ENCODE assay signal across 8 cellular contexts in genomic region chr15:61871926-61872522, GRCh38.
DNase-seq lines count a peak whose midpoint lies in the region; ATAC-seq and TF ChIP-seq lines count a peak whose summit lies in the region.

No MANE protein-coding gene starts in this region.

- H3K36me3 ChIP-seq in GM23248 (ENCODE audit: low read depth) (peaks cover 24% of the 10 kb centered on the region), Panc1 (ENCODE audit: control insufficient read depth, insufficient read depth, low read length) (peaks cover 4% of the 10 kb centered on the region; the same call in 1 of the 2 replicates), tibial artery (peaks cover 37 to 60% (median 38%) of the 10 kb centered on the region in 3 donors)

- H2AFZ ChIP-seq in GM23248, result no peak overlapping the region

- peak; percentile 32 for DNase-seq in ACHN
- peak; percentile 48 for DNase-seq in GM23248
- DNase-seq in Panc1 (ENCODE audit: low read depth, low spot score), result no peak
- peak; percentile 43 for DNase-seq in fibroblast of peridontal ligament (ENCODE audit: extremely low read depth)
- DNase-seq in tibial artery, result no peak
- no peak for DNase-seq in stimulated activated CD4-positive, alpha-beta T cell treated with anti-CD3 and anti-CD28 coated beads, Interleukin-4, amount 100 ng/mL, for 1 hour
- DNase-seq in activated CD4-positive, alpha-beta memory T cell treated with anti-CD3 and anti-CD28 coated beads, Interleukin-2, amount 10 ng/mL, durations not matched to agents 7 days and 5 days, result no peak

- no peak overlapping the region for H3K9ac ChIP-seq in GM23248

- H3K9me2 ChIP-seq in GM23248 (ENCODE audit: insufficient read depth), result no peaks in the 10 kb centered on the region

- no peak overlapping the region for H3K4me2 ChIP-seq in GM23248 (ENCODE audit: unreplicated experiment)

- no peaks in the 10 kb centered on the region for H4K20me1 ChIP-seq in GM23248 (ENCODE audit: insufficient read depth)

- no peaks in the 10 kb centered on the region for H3F3A ChIP-seq in GM23248 (ENCODE audit: insufficient read depth)

- H3K27ac ChIP-seq in GM23248, result no peak overlapping the region
- H3K27ac ChIP-seq in Panc1 (ENCODE audit: low read length), result no peak overlapping the region
- no peak overlapping the region for H3K27ac ChIP-seq in tibial artery

- BruUV-seq in Panc1 (replicated peaks; lab: Mats Ljungman, UMichigan), result no TSS peak

- H3K9me3 ChIP-seq in GM23248 (ENCODE audit: low read depth), result no peaks in the 10 kb centered on the region
- H3K9me3 ChIP-seq in Panc1 (ENCODE audit: control insufficient read depth, insufficient read depth, low read depth, low read length), result no peaks in the 10 kb centered on the region
- no peaks in the 10 kb centered on the region for H3K9me3 ChIP-seq in tibial artery

- H3K36me3 Mint-ChIP-seq in activated T-helper 17 cell treated with anti-CD3 and anti-CD28 coated beads, Interleukin-2, amount 50 U/mL, for 72 hours (ENCODE audit: low read depth), result peaks cover 86% of the 10 kb centered on the region
- peaks cover 33% of the 10 kb centered on the region for H3K36me3 Mint-ChIP-seq in activated CD4-positive, alpha-beta memory T cell treated with anti-CD3 and anti-CD28 coated beads, Interleukin-2, amount 10 ng/mL, durations not matched to agents 7 days and 5 days (ENCODE audit: low read depth)

- H3K4me3 ChIP-seq in GM23248, result no peak overlapping the region
- no peak overlapping the region for H3K4me3 ChIP-seq in Panc1 (ENCODE audit: low read depth in 2 of 2, low read length in 2 of 2)
- H3K4me3 ChIP-seq in tibial artery, result no peak overlapping the region

- in situ Hi-C loops in ACHN (cut with HindIII; ENCODE audit: low pct_ligation_motif_present, low pct_unique_long_range_greater_than_20kb, low sequenced_read_pairs), result no loop called here
- in situ Hi-C loops in GM23248 (cut with MboI), result no loop called here
- in situ Hi-C loops in Panc1 (cut with HindIII; ENCODE audit: low pct_unique_long_range_greater_than_20kb, low sequenced_read_pairs), result no loop called here

- H3K4me3 Mint-ChIP-seq in activated T-helper 17 cell treated with anti-CD3 and anti-CD28 coated beads, Interleukin-2, amount 50 U/mL, for 72 hours, result no peak overlapping the region
- H3K4me3 Mint-ChIP-seq in activated CD4-positive, alpha-beta memory T cell treated with anti-CD3 and anti-CD28 coated beads, Interleukin-2, amount 10 ng/mL, durations not matched to agents 7 days and 5 days, result no peak overlapping the region

- no peak overlapping the region for H3K27ac Mint-ChIP-seq in activated T-helper 17 cell treated with anti-CD3 and anti-CD28 coated beads, Interleukin-2, amount 50 U/mL, for 72 hours
- H3K27ac Mint-ChIP-seq in activated CD4-positive, alpha-beta memory T cell treated with anti-CD3 and anti-CD28 coated beads, Interleukin-2, amount 10 ng/mL, durations not matched to agents 7 days and 5 days, result no peak overlapping the region

- H3K4me1 ChIP-seq in GM23248 (ENCODE audit: insufficient read depth) (no peaks in the 10 kb centered on the region), Panc1 (ENCODE audit: control insufficient read depth, insufficient read depth, low read length) (no peaks in the 10 kb centered on the region), tibial artery (no peaks in the 10 kb centered on the region)

- peaks cover 6% of the 10 kb centered on the region for H3K4me1 Mint-ChIP-seq in activated T-helper 17 cell treated with anti-CD3 and anti-CD28 coated beads, Interleukin-2, amount 50 U/mL, for 72 hours
- H3K4me1 Mint-ChIP-seq in activated CD4-positive, alpha-beta memory T cell treated with anti-CD3 and anti-CD28 coated beads, Interleukin-2, amount 10 ng/mL, durations not matched to agents 7 days and 5 days, result no peaks in the 10 kb centered on the region

- CTCF ChIA-PET in Panc1 (lab: Charles Lee), result no interaction called here
- CTCF ChIA-PET in activated CD4-positive, alpha-beta memory T cell treated with anti-CD3 and anti-CD28 coated beads, Interleukin-2, amount 10 ng/mL, durations not matched to agents 7 days and 5 days (lab: Charles Lee), result interaction anchor here (0.6 to 1.6 kb wide), 6 partner anchors 11 to 1052 kb away, joined by 3 to 6 read pairs (median 4); partner anchors contain the start of gene VPS13C

- no peaks in the 10 kb centered on the region for H3K9me3 Mint-ChIP-seq in activated T-helper 17 cell treated with anti-CD3 and anti-CD28 coated beads, Interleukin-2, amount 50 U/mL, for 72 hours
- no peaks in the 10 kb centered on the region for H3K9me3 Mint-ChIP-seq in activated CD4-positive, alpha-beta memory T cell treated with anti-CD3 and anti-CD28 coated beads, Interleukin-2, amount 10 ng/mL, durations not matched to agents 7 days and 5 days

- POLR2A ChIA-PET in Panc1 (lab: Charles Lee), result interaction anchor here (0.6 kb wide), 1 partner anchor 1264 kb away, joined by 3 read pairs; no protein-coding TSS in a partner anchor
- POLR2A ChIA-PET in activated CD4-positive, alpha-beta memory T cell treated with anti-CD3 and anti-CD28 coated beads, Interleukin-2, amount 10 ng/mL, durations not matched to agents 7 days and 5 days (lab: Charles Lee), result no interaction called here

- H3K27me3 Mint-ChIP-seq in activated T-helper 17 cell treated with anti-CD3 and anti-CD28 coated beads, Interleukin-2, amount 50 U/mL, for 72 hours, result no peaks in the 10 kb centered on the region
- H3K27me3 Mint-ChIP-seq in activated CD4-positive, alpha-beta memory T cell treated with anti-CD3 and anti-CD28 coated beads, Interleukin-2, amount 10 ng/mL, durations not matched to agents 7 days and 5 days, result no peaks in the 10 kb centered on the region

- ATAC-seq in Panc1, result peak; percentile 75; the same call in 1 of the 2 replicates
- ATAC-seq in activated T-helper 17 cell treated with anti-CD3 and anti-CD28 coated beads, Interleukin-2, amount 50 U/mL, for 72 hours (replicated peaks), result no peak

- TF ChIP-seq CTCF in Panc1 (IDR thresholded peaks at IDR 0.05) (peak; percentile 67; the same call in 1 of the 2 replicates), tibial artery (IDR thresholded peaks at IDR 0.05) (peak; percentile 31 to 32)

- H3K79me2 ChIP-seq in GM23248 (ENCODE audit: insufficient read depth), result no peaks in the 10 kb centered on the region

- H3K27me3 ChIP-seq in GM23248 (replicated peaks; ENCODE audit: insufficient read depth) (no peaks in the 10 kb centered on the region), Panc1 (ENCODE audit: control insufficient read depth, insufficient read depth, low read length) (no peaks in the 10 kb centered on the region), tibial artery (no peaks in the 10 kb centered on the region)

- intact Hi-C loops in Panc1 (cut with micrococcal nuclease; ENCODE audit: unreplicated experiment), result loop anchor here (5.0 to 10.0 kb wide), 2 partner anchors 200 to 433 kb away; no protein-coding TSS in a partner anchor
- intact Hi-C loops in tibial artery (cut with DNase I; ENCODE audit: low total_unique reads), result no loop called here

- WGBS in GM23248 (ENCODE audit: low coverage in 1 of 2, low lambda C conversion rate in 2 of 2, missing lambda C conversion rate in 2 of 2), 2 experiments, result 97 to 98% methylated on average over 1 of the region's 1 CpG

Comparison
In these comparisons a context has a peak if more than half of its experiments do, and no peak if none do; other contexts are left out.
1. DNase-seq: peak in ACHN (single experiment), GM23248 (single experiment) and fibroblast of peridontal ligament (single experiment); none in Panc1 (single experiment), tibial artery (0 of 2), stimulated activated CD4-positive, alpha-beta T cell treated with anti-CD3 and anti-CD28 coated beads, Interleukin-4, amount 100 ng/mL, for 1 hour (single experiment) and activated CD4-positive, alpha-beta memory T cell treated with anti-CD3 and anti-CD28 coated beads, Interleukin-2, amount 10 ng/mL, durations not matched to agents 7 days and 5 days (single experiment).